1 cellular context compared by ENCODE assay signal in genomic region chr2:182622231-182622630, GRCh38.
TF ChIP-seq lines count a peak whose summit lies in the region.

No MANE protein-coding gene starts in this region.

TF ChIP-seq in GM23338, 12 proteins besides CTCF, POLR2A, EP300 and RAD21 (continued from another document):
- TF ChIP-seq JUNB (IDR thresholded peaks at IDR 0.05; ENCODE audit: unreplicated experiment): no peak
